Comparison of ENCODE assay signal across 11 cellular contexts in the genomic region with DNA sequence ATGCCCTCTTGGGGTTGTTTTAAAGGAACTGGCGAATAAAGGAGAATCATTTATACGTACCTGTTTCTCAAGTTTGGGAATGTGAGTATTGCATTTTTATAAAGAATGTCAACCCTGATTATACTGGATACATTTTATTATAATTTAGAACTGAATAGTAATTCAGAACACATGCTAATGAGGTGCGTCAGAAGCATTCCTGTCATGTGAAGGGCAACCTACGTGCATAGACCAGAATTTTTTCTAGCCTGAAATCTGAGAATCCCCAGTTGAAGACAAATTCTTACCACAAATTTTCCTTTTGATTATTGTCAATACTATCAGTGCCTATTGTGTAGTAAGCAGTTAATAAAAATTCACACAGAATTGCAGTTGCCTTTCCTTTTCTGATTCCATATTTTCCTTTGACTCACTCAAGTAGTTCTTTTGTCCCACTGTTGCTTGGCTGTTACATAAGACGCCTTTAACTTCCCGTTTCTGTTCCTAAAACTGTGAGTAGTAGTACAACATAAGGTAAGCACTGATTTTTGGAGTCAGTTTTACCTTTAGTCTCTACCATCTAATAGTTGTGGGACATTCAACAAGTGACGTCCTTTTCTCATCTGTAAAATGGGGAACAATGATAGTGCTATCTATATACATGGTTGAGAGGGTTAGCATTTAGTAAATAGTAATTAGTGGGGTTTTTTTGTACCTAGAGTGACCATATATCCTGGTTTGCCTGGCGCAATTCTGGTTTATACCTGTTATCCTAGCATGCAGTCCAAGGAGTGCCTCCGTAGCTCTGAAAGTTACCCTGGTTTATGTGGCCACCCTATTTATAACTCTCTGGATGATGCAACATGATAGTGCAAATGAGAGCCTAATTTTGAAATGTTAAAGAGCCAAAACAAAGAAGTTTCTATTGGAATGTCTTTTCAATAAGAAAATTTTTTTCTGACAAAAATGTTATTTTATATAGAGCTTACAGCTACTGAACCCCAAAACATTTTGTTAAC. TPM values are rescaled to one million over a fixed set of nuclear protein-coding genes. Genes with fewer than 3 reads are reported as not detected.
A peak's percentile ranks its signal among the peaks of the same experiment; 100 is the strongest.
DNase-seq lines count a peak whose midpoint lies in the region; ATAC-seq and TF ChIP-seq lines count a peak whose summit lies in the region.
"Had no signal": no experiment of that assay in that cellular context is flagged by ENCODE, and none has a peak within 500 bp of the region (broad histone marks: within the 10 kb centered on the region; RNA-seq: fewer than 3 reads in every experiment).

No MANE protein-coding gene starts in this region.

- peaks cover 20 to 68% (median 60%) of the 10 kb centered on the region in 5 donors for H3K4me1 ChIP-seq in subcutaneous abdominal adipose tissue (ENCODE audit: control insufficient read depth in 5 of 5, insufficient read depth in 5 of 5, low read length in 5 of 5)

- intact Hi-C loops in activated B cell treated with CpG ODN at 0.5 μM for 24 hours (cut with micrococcal nuclease): no loop called here

- H3K9ac ChIP-seq in subcutaneous abdominal adipose tissue (ENCODE audit: low read length in 5 of 5): no peak overlapping the region

- H3K27ac Mint-ChIP-seq in activated B cell treated with CpG ODN at 0.5 μM for 24 hours (peak overlapping the region; percentile 0), type B pancreatic cell (no peak overlapping the region), mesothelial cell of epicardium (no peak overlapping the region)

- TF ChIP-seq CTCF in activated B cell treated with CpG ODN at 0.5 μM for 24 hours (IDR thresholded peaks at IDR 0.05) (no peak), type B pancreatic cell (conservative IDR thresholded peaks at IDR 0.05) (no peak), mesothelial cell of epicardium (IDR thresholded peaks at IDR 0.05; ENCODE audit: unreplicated experiment) (no peak)

- H3K4me3 Mint-ChIP-seq in activated B cell treated with CpG ODN at 0.5 μM for 24 hours (no peak overlapping the region), type B pancreatic cell (no peak overlapping the region), mesothelial cell of epicardium (no peak overlapping the region)

- H3K36me3 Mint-ChIP-seq in activated B cell treated with CpG ODN at 0.5 μM for 24 hours (ENCODE audit: low read depth) (peaks cover 10% of the 10 kb centered on the region), type B pancreatic cell (peaks cover 31% of the 10 kb centered on the region), mesothelial cell of epicardium (peaks cover 13% of the 10 kb centered on the region)

- no peak for ATAC-seq in activated B cell treated with CpG ODN at 0.5 μM for 24 hours (ENCODE audit: low read depth)

- H3K4me1 Mint-ChIP-seq in activated B cell treated with CpG ODN at 0.5 μM for 24 hours: peaks cover 49% of the 10 kb centered on the region
- H3K4me1 Mint-ChIP-seq in type B pancreatic cell (ENCODE audit: unreplicated experiment): peaks cover 63% of the 10 kb centered on the region
- H3K4me1 Mint-ChIP-seq in mesothelial cell of epicardium: peaks cover 58% of the 10 kb centered on the region

- no peaks in the 10 kb centered on the region for H3K27me3 ChIP-seq in subcutaneous abdominal adipose tissue (ENCODE audit: control insufficient read depth in 5 of 5, insufficient read depth in 4 of 5, low read length in 5 of 5)

- DNase-seq in SIG-M5 treated with dmso at 0.1 percent for 504 hours (lab: John Stamatoyannopoulos, UW; ENCODE audit: unreplicated experiment) (peak; percentile 51), SIG-M5 (lab: John Stamatoyannopoulos, UW) (no peak), activated B cell treated with CpG ODN at 0.5 μM for 24 hours (no peak), kidney tubule cell (ENCODE audit: low spot score) (peak; percentile 54), type B pancreatic cell (ENCODE audit: extremely low spot score, unreplicated experiment) (no peak), NCI-H510A (lab: John Stamatoyannopoulos, UW) (no peak), mesothelial cell of epicardium (ENCODE audit: low spot score in 2 of 2, unreplicated experiment in 2 of 2) (no peak)
- DNase-seq: 8988T, NCI-H2081 had no signal

- H3K4me3 ChIP-seq in subcutaneous abdominal adipose tissue (ENCODE audit: low read depth in 1 of 5, low read length in 5 of 5): peak overlapping the region in 1 of 5 donors; percentile 5
- H3K4me3 ChIP-seq: lung had no signal

- H3K27me3 Mint-ChIP-seq in activated B cell treated with CpG ODN at 0.5 μM for 24 hours (no peaks in the 10 kb centered on the region), type B pancreatic cell (no peaks in the 10 kb centered on the region), mesothelial cell of epicardium (ENCODE audit: low read depth) (no peaks in the 10 kb centered on the region)

- CTCF ChIA-PET in activated B cell treated with CpG ODN at 0.5 μM for 24 hours (lab: Charles Lee): interaction anchor here (12.8 kb wide), 1 partner anchor 211 kb away, joined by 379 read pairs; no protein-coding TSS in a partner anchor

- no peaks in the 10 kb centered on the region for H3K9me3 Mint-ChIP-seq in activated B cell treated with CpG ODN at 0.5 μM for 24 hours
- no peaks in the 10 kb centered on the region for H3K9me3 Mint-ChIP-seq in type B pancreatic cell
- H3K9me3 Mint-ChIP-seq in mesothelial cell of epicardium: no peaks in the 10 kb centered on the region

- POLR2A ChIA-PET in activated B cell treated with CpG ODN at 0.5 μM for 24 hours (lab: Charles Lee): no interaction called here

- peaks cover 0 to 5% (median 3%) of the 10 kb centered on the region in 5 donors for H3K36me3 ChIP-seq in subcutaneous abdominal adipose tissue (ENCODE audit: control insufficient read depth in 5 of 5, insufficient read depth in 5 of 5, low read length in 5 of 5)

- no peaks in the 10 kb centered on the region for H3K9me3 ChIP-seq in subcutaneous abdominal adipose tissue (ENCODE audit: control insufficient read depth in 5 of 5, low read length in 5 of 5)

- H3K27ac ChIP-seq in subcutaneous abdominal adipose tissue (ENCODE audit: low read depth, low read length): peak overlapping the region; percentile 2

RNA-seq across cellular contexts. Expression of gene AHCYL1, which starts 5.4 kb away (rescaled TPM):
- 40.5 and 41.6 TPM in 2 replicates for total RNA-seq in activated B cell treated with CpG ODN at 0.5 μM for 24 hours
- total RNA-seq in type B pancreatic cell (ENCODE audit: low replicate concordance): 87.1 and 88.1 TPM in 2 replicates
- total RNA-seq in mesothelial cell of epicardium: 98.7 to 102 TPM (median 102 TPM) in 3 replicates

RNA-seq across cellular contexts. Expression of gene STRIP1, which starts 44.5 kb away (rescaled TPM):
- total RNA-seq in activated B cell treated with CpG ODN at 0.5 μM for 24 hours (60.4 and 77.3 TPM in 2 replicates), type B pancreatic cell (ENCODE audit: low replicate concordance) (46.7 and 69.2 TPM in 2 replicates), mesothelial cell of epicardium (93.8 to 99.2 TPM (median 96.0 TPM) in 3 replicates)

Comparison
In these comparisons a context has a peak if more than half of its experiments do, and no peak if none do; other contexts are left out.
1. DNase-seq: peak in SIG-M5 treated with dmso at 0.1 percent for 504 hours (single experiment) and kidney tubule cell (single experiment); none in SIG-M5 (single experiment), activated B cell treated with CpG ODN at 0.5 μM for 24 hours (single experiment), type B pancreatic cell (single experiment), NCI-H510A (single experiment) and mesothelial cell of epicardium (0 of 2).